22 cellular contexts compared by ENCODE assay signal in the genomic region with DNA sequence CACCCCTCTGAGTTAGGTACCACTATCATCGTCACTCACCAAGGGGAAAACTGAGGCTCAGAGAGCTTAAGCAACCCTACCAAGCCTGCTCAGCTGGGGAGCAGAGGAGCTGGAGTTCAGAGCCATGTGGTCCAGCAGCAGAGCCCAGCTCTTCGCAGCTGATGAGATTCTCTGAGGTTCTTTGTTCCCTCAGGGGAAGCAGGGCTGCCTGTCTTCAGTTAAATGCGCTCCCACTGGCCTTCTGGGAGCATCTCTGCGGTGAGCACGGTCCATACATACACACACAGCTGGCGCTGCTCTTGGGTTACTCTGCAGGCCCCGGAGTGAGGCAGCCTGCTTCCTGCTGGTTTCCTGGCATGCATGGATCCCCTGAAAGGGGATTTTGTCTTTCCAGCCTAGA. TPM values are rescaled to one million over a fixed set of nuclear protein-coding genes. Genes with fewer than 3 reads are reported as not detected.
A peak's percentile ranks its signal among the peaks of the same experiment; 100 is the strongest.
DNase-seq lines count a peak whose midpoint lies in the region; TF ChIP-seq lines count a peak whose summit lies in the region.
"Had no signal": no experiment of that assay in that cellular context is flagged by ENCODE, and none has a peak within 500 bp of the region (broad histone marks: within the 10 kb centered on the region; RNA-seq: fewer than 3 reads in every experiment).

No MANE protein-coding gene starts in this region.

- H3K9me3 ChIP-seq in SJCRH30 (replicated peaks), result no peaks in the 10 kb centered on the region
- H3K9me3 ChIP-seq in tibial artery, result no peaks in the 10 kb centered on the region
- H3K9me3 ChIP-seq: breast epithelium, upper lobe of left lung had no signal

- H3K36me3 ChIP-seq in SJCRH30 (no peaks in the 10 kb centered on the region), tibial artery (no peaks in the 10 kb centered on the region)
- H3K36me3 ChIP-seq: breast epithelium, upper lobe of left lung had no signal

- H3K27me3 ChIP-seq in SJCRH30, result no peaks in the 10 kb centered on the region
- no peaks in the 10 kb centered on the region for H3K27me3 ChIP-seq in layer of hippocampus (ENCODE audit: control insufficient read depth, insufficient read depth, low read length)
- H3K27me3 ChIP-seq in tibial artery, result no peaks in the 10 kb centered on the region
- H3K27me3 ChIP-seq: breast epithelium, upper lobe of left lung had no signal

- intact Hi-C loops in tibial artery (cut with DNase I; ENCODE audit: low total_unique reads), result no loop called here

- H3K4me1 ChIP-seq in SJCRH30 (no peaks in the 10 kb centered on the region), tibial artery (no peaks in the 10 kb centered on the region)
- H3K4me1 ChIP-seq: breast epithelium, upper lobe of left lung had no signal

- DNase-seq in activated CD8-positive, alpha-beta memory T cell treated with anti-CD3 and anti-CD28 coated beads, Interleukin-2, amount 50 U/mL, for 48 hours, result peak; percentile 43
- no peak for DNase-seq in activated CD8-positive, alpha-beta memory T cell treated with anti-CD3 and anti-CD28 coated beads, Interleukin-2, amount 50 U/mL, for 4 hours
- DNase-seq in SJCRH30, result peak; percentile 79 to 87
- DNase-seq in skeletal muscle cell (ENCODE audit: low read depth), result peak; percentile 69
- no peak for DNase-seq in stimulated activated CD4-positive, alpha-beta T cell treated with anti-CD3 and anti-CD28 coated beads, Interleukin-2, amount 100 ng/mL, for 48 hours
- DNase-seq in NCI-H1930 (lab: John Stamatoyannopoulos, UW), result no peak
- DNase-seq in tibial artery, result no peak
- DNase-seq: ACHN; activated CD4-positive, alpha-beta T cell treated with anti-CD3 and anti-CD28 coated beads, Interleukin-2, amount 50 U/mL, for 48 hours; activated naive CD8-positive, alpha-beta T cell treated with anti-CD3 and anti-CD28 coated beads, Interleukin-2, amount 50 U/mL, for 24 hours; activated T-cell treated with anti-CD3 and anti-CD28 coated beads, Interleukin-2, amount 50 U/mL, for 4 hours; CD4-positive, CD25-positive, alpha-beta regulatory T cell; DMS79; NCI-H1048; nephron progenitor cell; stimulated activated naive CD8-positive, alpha-beta T cell treated with anti-CD3 and anti-CD28 coated beads, Interleukin-15, Interleukin-2, amounts not matched to agents 100 U/mL and 50 U/mL, for 24 hours; upper lobe of left lung had no signal

- H3K4me3 ChIP-seq in SJCRH30 (no peak overlapping the region), skeletal muscle cell (ENCODE audit: low read depth, low read length) (no peak overlapping the region), tibial artery (no peak overlapping the region)
- H3K4me3 ChIP-seq: breast epithelium, lung, upper lobe of left lung had no signal

- no peak for TF ChIP-seq CTCF in tibial artery (IDR thresholded peaks at IDR 0.05)

- H3K27ac ChIP-seq in SJCRH30 (no peak overlapping the region), layer of hippocampus (ENCODE audit: low read depth, low read length) (peak overlapping the region; percentile 5), tibial artery (no peak overlapping the region)
- H3K27ac ChIP-seq: breast epithelium, KMS-11, upper lobe of left lung had no signal

RNA-seq across cellular contexts. Expression of gene PTGDR2, which starts 5.2 kb away (rescaled TPM):
- total RNA-seq in SJCRH30 (2014; rRNA removed; shearing (Covaris generic)), result not detected in 2 replicates

RNA-seq across cellular contexts. Expression of gene ZP1, which starts 6.4 kb away (rescaled TPM):
- total RNA-seq in SJCRH30 (2014; rRNA removed; shearing (Covaris generic)), result not detected in 2 replicates
- total RNA-seq: activated T-cell treated with anti-CD3 and anti-CD28 coated beads, Interleukin-2, amount 50 U/mL, for 4 hours; CD4-positive, CD25-positive, alpha-beta regulatory T cell; lung; T-helper 1 cell treated with Interleukin-12 subunit alpha and Interleukin-12 subunit beta and Interleukin-4 antibody, amounts not matched to agents 30 ng/mL and 1 ng/mL, for 36 hours; upper lobe of left lung had no signal

RNA-seq across cellular contexts. Expression of gene CCDC86, which starts 19.0 kb away (rescaled TPM):
- total RNA-seq in SJCRH30 (2014; rRNA removed; shearing (Covaris generic)), result 21.9 and 24.9 TPM in 2 replicates

RNA-seq across cellular contexts. Expression of gene PRPF19, which starts 45.4 kb away (rescaled TPM):
- total RNA-seq in SJCRH30 (2014; rRNA removed; shearing (Covaris generic)), result 84.7 and 92.9 TPM in 2 replicates

RNA-seq across cellular contexts. Expression of gene TMEM109, which starts 53.0 kb away (rescaled TPM):
- 85.4 and 96.9 TPM in 2 replicates for total RNA-seq in SJCRH30 (2014; rRNA removed; shearing (Covaris generic))

Comparison
In these comparisons a context has a peak if more than half of its experiments do, and no peak if none do; other contexts are left out.
1. DNase-seq: peak in activated CD8-positive, alpha-beta memory T cell treated with anti-CD3 and anti-CD28 coated beads, Interleukin-2, amount 50 U/mL, for 48 hours (single experiment), SJCRH30 (2 of 2) and skeletal muscle cell (single experiment); none in activated CD8-positive, alpha-beta memory T cell treated with anti-CD3 and anti-CD28 coated beads, Interleukin-2, amount 50 U/mL, for 4 hours (single experiment), stimulated activated CD4-positive, alpha-beta T cell treated with anti-CD3 and anti-CD28 coated beads, Interleukin-2, amount 100 ng/mL, for 48 hours (0 of 2), NCI-H1930 (0 of 2) and tibial artery (0 of 2).